18 cellular contexts compared by ENCODE assay signal in genomic region chr11:15849265-15849664, GRCh38.
DNase-seq lines count a peak whose midpoint lies in the region; ATAC-seq and TF ChIP-seq lines count a peak whose summit lies in the region.
"Had no signal": no experiment of that assay in that cellular context is flagged by ENCODE, and none has a peak within 500 bp of the region (broad histone marks: within the 10 kb centered on the region; RNA-seq: fewer than 3 reads in every experiment).

No MANE protein-coding gene starts in this region.

- TF ChIP-seq POLR2A in heart left ventricle (IDR thresholded peaks at IDR 0.05): no peak

- intact Hi-C loops in heart left ventricle (cut with DNase I): no loop called here
- intact Hi-C loops in left ventricle myocardium superior (cut with micrococcal nuclease): no loop called here
- intact Hi-C loops in mucosa of descending colon (cut with DNase I, micrococcal nuclease): no loop called here

- H3K4me3 ChIP-seq in heart left ventricle: no peak overlapping the region
- no peak overlapping the region for H3K4me3 ChIP-seq in right atrium auricular region
- H3K4me3 ChIP-seq in mucosa of descending colon: no peak overlapping the region
- H3K4me3 ChIP-seq: BLaER1, GM12878, MG63 had no signal

- no peak for DNase-seq in heart left ventricle
- DNase-seq in right atrium auricular region (ENCODE audit: low spot score): no peak
- no peak for DNase-seq in left ventricle myocardium superior
- DNase-seq in mucosa of descending colon: no peak
- DNase-seq in COLO668 (lab: John Stamatoyannopoulos, UW; ENCODE audit: unreplicated experiment): no peak
- DNase-seq in central memory CD4-positive, alpha-beta T cell: no peak
- DNase-seq in SIG-M5 treated with dmso at 0.1 percent for 504 hours (lab: John Stamatoyannopoulos, UW; ENCODE audit: unreplicated experiment): no peak
- DNase-seq: CD8-positive, alpha-beta T cell; DMS79 treated with DMSO at 0.1 percent for 48 hours; GOT3; Karpas-422; MG63; NCI-H1092; NCI-H510A treated with DMSO at 0.1 percent for 48 hours had no signal

- no peak for TF ChIP-seq CTCF in heart left ventricle (IDR thresholded peaks at IDR 0.05)
- no peak for TF ChIP-seq CTCF in right atrium auricular region (IDR thresholded peaks at IDR 0.05)
- no peak for TF ChIP-seq CTCF in mucosa of descending colon (IDR thresholded peaks at IDR 0.05)

- 37 to 64% (median 49%) methylated on average over 4 of the region's 4 CpGs for WGBS in heart left ventricle, 4 donors

- H3K4me1 ChIP-seq in heart left ventricle (peaks cover 0 to 29% (median 14%) of the 10 kb centered on the region in 12 donors), right atrium auricular region (peaks cover 0 to 30% of the 10 kb centered on the region in 2 donors), mucosa of descending colon (ENCODE audit: low read depth) (no peaks in the 10 kb centered on the region)
- H3K4me1 ChIP-seq: BLaER1 had no signal

- H3K27ac ChIP-seq in heart left ventricle (peak overlapping the region in 1 of 12 donors; percentile 33), right atrium auricular region (no peak overlapping the region)
- H3K27ac ChIP-seq: BLaER1 had no signal

- H3K36me3 ChIP-seq in heart left ventricle: no peaks in the 10 kb centered on the region
- H3K36me3 ChIP-seq in right atrium auricular region: no peaks in the 10 kb centered on the region
- no peaks in the 10 kb centered on the region for H3K36me3 ChIP-seq in mucosa of descending colon (ENCODE audit: low read depth)
- H3K36me3 ChIP-seq: BLaER1, MG63 had no signal

- H3K9me3 ChIP-seq in heart left ventricle: no peaks in the 10 kb centered on the region
- no peaks in the 10 kb centered on the region for H3K9me3 ChIP-seq in right atrium auricular region
- H3K9me3 ChIP-seq in mucosa of descending colon: no peaks in the 10 kb centered on the region
- H3K9me3 ChIP-seq: BLaER1, MG63 had no signal

- H3K27me3 ChIP-seq in heart left ventricle (no peaks in the 10 kb centered on the region), right atrium auricular region (no peaks in the 10 kb centered on the region)
- H3K27me3 ChIP-seq: BLaER1, MG63 had no signal

- ATAC-seq in heart left ventricle (peak; percentile 55 to 77 (median 70)), left ventricle myocardium superior (peak; percentile 61), mucosa of descending colon (peak; percentile 84), HG02678 (IDR thresholded peaks at IDR 0.05; ENCODE audit: unreplicated experiment) (no peak)
- ATAC-seq: CD8-positive, alpha-beta T cell; GM12878; Panc1 had no signal
